8 cellular contexts compared by ENCODE assay signal in genomic region chr16:50747206-50747956, GRCh38. TPM values are rescaled to one million over a fixed set of nuclear protein-coding genes. Genes with fewer than 3 reads are reported as not detected.
DNase-seq lines count a peak whose midpoint lies in the region; ATAC-seq, FAIRE-seq and TF ChIP-seq lines count a peak whose summit lies in the region.

No MANE protein-coding gene starts in this region.

- 50 to 53% methylated on average over 7 of the region's 7 CpGs for WGBS in esophagus squamous epithelium, 2 donors

- intact Hi-C loops in esophagus squamous epithelium (cut with DNase I): no loop called here

- H3K9me3 ChIP-seq in esophagus squamous epithelium: no peaks in the 10 kb centered on the region

- in situ Hi-C loops in GM13976 (cut with MboI; ENCODE audit: low sequenced_read_pairs, unreplicated experiment): no loop called here
- in situ Hi-C loops in SK-MEL-5 (cut with HindIII; ENCODE audit: low pct_unique_long_range_greater_than_20kb, low sequenced_read_pairs): no loop called here

- TF ChIP-seq CTCF in AG09319 (IDR thresholded peaks at IDR 0.05; ENCODE audit: low read depth, low read length): 0 out of 2 replicates have a peak, but pooled peaks have one; percentile 2
- TF ChIP-seq CTCF in GM13976 (IDR thresholded peaks at IDR 0.05; ENCODE audit: borderline replicate concordance, control extremely low read depth, extremely low read depth, insufficient read depth, missing control alignments): peak; percentile 20
- peak; percentile 18 to 57 (median 41) for TF ChIP-seq CTCF in esophagus squamous epithelium (IDR thresholded peaks at IDR 0.05)

- no peak overlapping the region for H3K4me3 ChIP-seq in esophagus squamous epithelium

- peaks cover 0 to 85% (median 26%) of the 10 kb centered on the region in 3 donors for H3K4me1 ChIP-seq in esophagus squamous epithelium

- peak overlapping the region in 2 of 4 donors; percentile 16 to 23 for H3K27ac ChIP-seq in esophagus squamous epithelium

- H3K36me3 ChIP-seq in esophagus squamous epithelium: peaks cover 3 to 31% (median 4%) of the 10 kb centered on the region in 3 donors

- peak; percentile 64 for ATAC-seq in HG03139 (IDR thresholded peaks at IDR 0.05; ENCODE audit: unreplicated experiment)

- TF ChIP-seq POLR2A in esophagus squamous epithelium (IDR thresholded peaks at IDR 0.05): no peak

- H3K27me3 ChIP-seq in esophagus squamous epithelium: no peaks in the 10 kb centered on the region

- DNase-seq in AG09319 (ENCODE audit: extremely low read depth, low read depth) (no peak), GM13976 (ENCODE audit: low spot score) (no peak), SK-MEL-5 (ENCODE audit: low read depth, low spot score) (peak; percentile 12), esophagus squamous epithelium (lab: John Stamatoyannopoulos, UW) (no peak), renal cortical epithelial cell (ENCODE audit: low read depth) (peak; percentile 45), HTR-8/SVneo (ENCODE audit: insufficient read length, low spot score) (no peak), GOT3 (lab: John Stamatoyannopoulos, UW) (no peak)

- no peak for FAIRE-seq in HTR-8/SVneo (lab: Jason Lieb, UNC)

RNA-seq across cellular contexts. Expression of gene CYLD, which starts 5.5 kb away (rescaled TPM):
- total RNA-seq in SK-MEL-5 (2014; rRNA removed; shearing (Covaris generic)): 7.7 and 13.4 TPM in 2 replicates
- polyA plus RNA-seq in SK-MEL-5 (2015; cell fraction: cytosol; rRNA removed): 4.6 and 6.7 TPM in 2 replicates
- 7.2 and 13.5 TPM in 2 replicates for polyA plus RNA-seq in SK-MEL-5 (2015; cell fraction: nucleus; rRNA removed)
- total RNA-seq in esophagus squamous epithelium (10 to 100 TPM; 22.6 to 45.9 (median 36.0) TPM), renal cortical epithelial cell (63.1 and 87.3 TPM in 2 replicates)

RNA-seq across cellular contexts. Expression of gene NOD2, which starts 54.0 kb away (rescaled TPM):
- not detected in 2 replicates for total RNA-seq in SK-MEL-5 (2014; rRNA removed; shearing (Covaris generic))
- not detected in 2 replicates for polyA plus RNA-seq in SK-MEL-5 (2015; cell fraction: cytosol; rRNA removed)
- not detected in 2 replicates for polyA plus RNA-seq in SK-MEL-5 (2015; cell fraction: nucleus; rRNA removed)
- 10 to 100 TPM; 10.5 to 28.1 (median 21.6) TPM for total RNA-seq in esophagus squamous epithelium
- 0.10 and 0.17 TPM in 2 replicates for total RNA-seq in renal cortical epithelial cell

Comparison
In these comparisons a context has a peak if more than half of its experiments do, and no peak if none do; other contexts are left out.
1. DNase-seq: peak in SK-MEL-5 (single experiment) and renal cortical epithelial cell (single experiment); none in AG09319 (single experiment), GM13976 (single experiment), esophagus squamous epithelium (single experiment), HTR-8/SVneo (single experiment) and GOT3 (single experiment).
2. Peak in every context shown above with its lines, with median percentiles within 50 percentile points of each other: CTCF ChIP-seq.